8 cellular contexts compared by ENCODE assay signal in the genomic region with DNA sequence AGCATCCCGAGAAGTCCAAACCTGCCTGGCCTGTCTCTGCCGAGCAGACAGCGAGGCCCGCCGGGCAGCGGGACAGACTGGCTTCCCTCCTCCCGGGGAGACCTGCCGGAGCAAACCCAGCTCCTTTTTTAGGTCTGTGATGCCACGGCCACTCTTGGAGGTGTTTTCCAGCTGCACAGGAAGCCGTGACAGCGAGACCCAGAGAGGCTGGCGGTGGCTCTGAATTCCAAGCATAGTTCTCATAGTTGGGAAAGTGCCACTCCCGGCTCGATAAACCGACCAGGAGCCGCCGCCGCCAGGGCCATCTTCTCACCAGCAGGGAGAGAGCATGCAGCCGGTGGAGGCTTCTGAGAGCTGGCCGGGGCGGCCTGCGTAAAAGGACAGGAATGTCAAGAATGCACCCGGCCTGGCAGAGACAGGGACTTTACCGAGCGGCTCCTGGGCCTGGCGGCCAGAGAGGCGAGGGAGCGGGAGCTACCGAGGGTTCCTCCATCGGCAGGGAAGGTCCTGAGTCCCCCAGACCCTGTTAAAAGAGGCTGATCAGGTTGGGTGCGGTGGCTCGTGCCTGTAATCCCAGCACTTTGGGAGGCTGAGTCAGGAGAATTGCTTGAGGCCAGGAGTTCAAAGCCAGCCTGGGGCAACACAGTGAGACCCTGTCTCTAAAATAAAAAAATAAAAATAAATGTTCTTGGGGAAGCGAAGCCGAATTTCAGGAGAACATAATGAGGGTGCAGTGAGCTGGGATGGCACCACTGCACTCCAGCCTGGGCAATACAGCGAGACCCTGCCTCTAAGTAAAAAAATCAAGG.
DNase-seq lines count a peak whose midpoint lies in the region; ATAC-seq and TF ChIP-seq lines count a peak whose summit lies in the region.

No MANE protein-coding gene starts in this region.

- H2AFZ ChIP-seq in MM.1S (ENCODE audit: low read length) = no peak overlapping the region

- H3K36me3 ChIP-seq in MM.1S (replicated peaks; ENCODE audit: insufficient read depth, low read length) = no peaks in the 10 kb centered on the region

- peaks cover 3% of the 10 kb centered on the region; the same call in 1 of the 2 replicates for H3K27me3 Mint-ChIP-seq in WTC11 (ENCODE audit: low read depth)

- H3K4me1 Mint-ChIP-seq in WTC11 = peaks cover 32% of the 10 kb centered on the region

- POLR2A ChIA-PET in WTC11 (lab: Charles Lee) = interaction anchor here (0.6 to 4.6 kb wide), 14 partner anchors 15 to 243 kb away, joined by 3 to 83 read pairs (median 4); partner anchors contain the start of genes GADD45B and TIMM13

- H3K27ac ChIP-seq in MM.1S (ENCODE audit: low read length) = no peak overlapping the region

- H3K9ac ChIP-seq in MM.1S (ENCODE audit: low read length) = no peak overlapping the region

- no peak overlapping the region for H3K4me2 ChIP-seq in MM.1S (ENCODE audit: low read depth, low read length)

- H3K4me3 Mint-ChIP-seq in WTC11 = peak overlapping the region; percentile 16

- in situ Hi-C loops in G401 (cut with HindIII; ENCODE audit: low sequenced_read_pairs) = no loop called here

- H3K9me3 Mint-ChIP-seq in WTC11 = no peaks in the 10 kb centered on the region

- H3K79me2 ChIP-seq in MM.1S (ENCODE audit: low read length) = no peaks in the 10 kb centered on the region

- no peaks in the 10 kb centered on the region for H3K27me3 ChIP-seq in MM.1S (replicated peaks; ENCODE audit: insufficient read depth, low read length)

- intact Hi-C loops in left cardiac atrium (cut with DNase I) = loop anchor here (5.0 kb wide), 3 partner anchors 36 to 64 kb away; partner anchors contain the start of gene GADD45B (in 1 of the 2)

- TF ChIP-seq CTCF in WTC11 (IDR thresholded peaks at IDR 0.05) = no peak
- no peak for TF ChIP-seq CTCF in MM.1S (IDR thresholded peaks at IDR 0.05; ENCODE audit: low read length)

- H4K20me1 ChIP-seq in MM.1S (ENCODE audit: insufficient read depth, low read length) = no peaks in the 10 kb centered on the region

- peak overlapping the region; percentile 93 for H3K27ac Mint-ChIP-seq in WTC11

- H3K9me2 ChIP-seq in MM.1S (replicated peaks; ENCODE audit: insufficient read depth, low read length) = no peaks in the 10 kb centered on the region

- peak; percentile 68 for DNase-seq in G401 (ENCODE audit: low spot score)
- peak; percentile 97 for DNase-seq in WTC11 (ENCODE audit: low spot score)
- peak; percentile 95 for DNase-seq in left cardiac atrium
- peak; percentile 92 for DNase-seq in renal cortical epithelial cell (ENCODE audit: low read depth)
- DNase-seq in OCI-M2 (lab: John Stamatoyannopoulos, UW; ENCODE audit: unreplicated experiment) = no peak
- no peak for DNase-seq in MM.1S
- DNase-seq in NOMO-1 treated with dmso at 0.1 percent for 144 hours (lab: John Stamatoyannopoulos, UW; ENCODE audit: unreplicated experiment) = no peak

- CTCF ChIA-PET in WTC11 (lab: Charles Lee) = interaction anchor here (0.5 to 5.8 kb wide), 16 partner anchors 10 to 96 kb away, joined by 3 to 58 read pairs (median 4); partner anchors contain the start of gene GADD45B

- no peak overlapping the region for H3K4me3 ChIP-seq in MM.1S (ENCODE audit: low read length)

- H3F3A ChIP-seq in MM.1S (ENCODE audit: insufficient read depth, low read length) = no peaks in the 10 kb centered on the region

- no peaks in the 10 kb centered on the region for H3K9me3 ChIP-seq in MM.1S (replicated peaks; ENCODE audit: insufficient read depth, low read length)

- H3K36me3 Mint-ChIP-seq in WTC11 = no peaks in the 10 kb centered on the region; the same call in 1 of the 2 replicates

- ATAC-seq in WTC11 (peak; percentile 90), left cardiac atrium (peak; percentile 81 to 82), HG02970 (IDR thresholded peaks at IDR 0.05; ENCODE audit: low FRiP score, unreplicated experiment) (no peak)

- H3K4me1 ChIP-seq in MM.1S (ENCODE audit: low read length) = no peaks in the 10 kb centered on the region

TF ChIP-seq in WTC11, 78 proteins besides CTCF, POLR2A, EP300 and RAD21 (continues in another document):
- TF ChIP-seq, protein P1, sequence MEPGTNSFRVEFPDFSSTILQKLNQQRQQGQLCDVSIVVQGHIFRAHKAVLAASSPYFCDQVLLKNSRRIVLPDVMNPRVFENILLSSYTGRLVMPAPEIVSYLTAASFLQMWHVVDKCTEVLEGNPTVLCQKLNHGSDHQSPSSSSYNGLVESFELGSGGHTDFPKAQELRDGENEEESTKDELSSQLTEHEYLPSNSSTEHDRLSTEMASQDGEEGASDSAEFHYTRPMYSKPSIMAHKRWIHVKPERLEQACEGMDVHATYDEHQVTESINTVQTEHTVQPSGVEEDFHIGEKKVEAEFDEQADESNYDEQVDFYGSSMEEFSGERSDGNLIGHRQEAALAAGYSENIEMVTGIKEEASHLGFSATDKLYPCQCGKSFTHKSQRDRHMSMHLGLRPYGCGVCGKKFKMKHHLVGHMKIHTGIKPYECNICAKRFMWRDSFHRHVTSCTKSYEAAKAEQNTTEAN (CRISPR knock-in tag; IDR thresholded peaks at IDR 0.05) = no peak
- TF ChIP-seq, protein P2, sequence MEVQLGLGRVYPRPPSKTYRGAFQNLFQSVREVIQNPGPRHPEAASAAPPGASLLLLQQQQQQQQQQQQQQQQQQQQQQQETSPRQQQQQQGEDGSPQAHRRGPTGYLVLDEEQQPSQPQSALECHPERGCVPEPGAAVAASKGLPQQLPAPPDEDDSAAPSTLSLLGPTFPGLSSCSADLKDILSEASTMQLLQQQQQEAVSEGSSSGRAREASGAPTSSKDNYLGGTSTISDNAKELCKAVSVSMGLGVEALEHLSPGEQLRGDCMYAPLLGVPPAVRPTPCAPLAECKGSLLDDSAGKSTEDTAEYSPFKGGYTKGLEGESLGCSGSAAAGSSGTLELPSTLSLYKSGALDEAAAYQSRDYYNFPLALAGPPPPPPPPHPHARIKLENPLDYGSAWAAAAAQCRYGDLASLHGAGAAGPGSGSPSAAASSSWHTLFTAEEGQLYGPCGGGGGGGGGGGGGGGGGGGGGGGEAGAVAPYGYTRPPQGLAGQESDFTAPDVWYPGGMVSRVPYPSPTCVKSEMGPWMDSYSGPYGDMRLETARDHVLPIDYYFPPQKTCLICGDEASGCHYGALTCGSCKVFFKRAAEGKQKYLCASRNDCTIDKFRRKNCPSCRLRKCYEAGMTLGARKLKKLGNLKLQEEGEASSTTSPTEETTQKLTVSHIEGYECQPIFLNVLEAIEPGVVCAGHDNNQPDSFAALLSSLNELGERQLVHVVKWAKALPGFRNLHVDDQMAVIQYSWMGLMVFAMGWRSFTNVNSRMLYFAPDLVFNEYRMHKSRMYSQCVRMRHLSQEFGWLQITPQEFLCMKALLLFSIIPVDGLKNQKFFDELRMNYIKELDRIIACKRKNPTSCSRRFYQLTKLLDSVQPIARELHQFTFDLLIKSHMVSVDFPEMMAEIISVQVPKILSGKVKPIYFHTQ (CRISPR knock-in tag; IDR thresholded peaks at IDR 0.05) = peak; percentile 76; the same call in 1 of the 2 replicates
- TF ChIP-seq SMAD3 (CRISPR knock-in tag; IDR thresholded peaks at IDR 0.05; ENCODE audit: borderline replicate concordance) = no peak; the same call in 1 of the 2 replicates
- TF ChIP-seq, protein P3, sequence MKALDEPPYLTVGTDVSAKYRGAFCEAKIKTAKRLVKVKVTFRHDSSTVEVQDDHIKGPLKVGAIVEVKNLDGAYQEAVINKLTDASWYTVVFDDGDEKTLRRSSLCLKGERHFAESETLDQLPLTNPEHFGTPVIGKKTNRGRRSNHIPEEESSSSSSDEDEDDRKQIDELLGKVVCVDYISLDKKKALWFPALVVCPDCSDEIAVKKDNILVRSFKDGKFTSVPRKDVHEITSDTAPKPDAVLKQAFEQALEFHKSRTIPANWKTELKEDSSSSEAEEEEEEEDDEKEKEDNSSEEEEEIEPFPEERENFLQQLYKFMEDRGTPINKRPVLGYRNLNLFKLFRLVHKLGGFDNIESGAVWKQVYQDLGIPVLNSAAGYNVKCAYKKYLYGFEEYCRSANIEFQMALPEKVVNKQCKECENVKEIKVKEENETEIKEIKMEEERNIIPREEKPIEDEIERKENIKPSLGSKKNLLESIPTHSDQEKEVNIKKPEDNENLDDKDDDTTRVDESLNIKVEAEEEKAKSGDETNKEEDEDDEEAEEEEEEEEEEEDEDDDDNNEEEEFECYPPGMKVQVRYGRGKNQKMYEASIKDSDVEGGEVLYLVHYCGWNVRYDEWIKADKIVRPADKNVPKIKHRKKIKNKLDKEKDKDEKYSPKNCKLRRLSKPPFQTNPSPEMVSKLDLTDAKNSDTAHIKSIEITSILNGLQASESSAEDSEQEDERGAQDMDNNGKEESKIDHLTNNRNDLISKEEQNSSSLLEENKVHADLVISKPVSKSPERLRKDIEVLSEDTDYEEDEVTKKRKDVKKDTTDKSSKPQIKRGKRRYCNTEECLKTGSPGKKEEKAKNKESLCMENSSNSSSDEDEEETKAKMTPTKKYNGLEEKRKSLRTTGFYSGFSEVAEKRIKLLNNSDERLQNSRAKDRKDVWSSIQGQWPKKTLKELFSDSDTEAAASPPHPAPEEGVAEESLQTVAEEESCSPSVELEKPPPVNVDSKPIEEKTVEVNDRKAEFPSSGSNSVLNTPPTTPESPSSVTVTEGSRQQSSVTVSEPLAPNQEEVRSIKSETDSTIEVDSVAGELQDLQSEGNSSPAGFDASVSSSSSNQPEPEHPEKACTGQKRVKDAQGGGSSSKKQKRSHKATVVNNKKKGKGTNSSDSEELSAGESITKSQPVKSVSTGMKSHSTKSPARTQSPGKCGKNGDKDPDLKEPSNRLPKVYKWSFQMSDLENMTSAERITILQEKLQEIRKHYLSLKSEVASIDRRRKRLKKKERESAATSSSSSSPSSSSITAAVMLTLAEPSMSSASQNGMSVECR (CRISPR knock-in tag; IDR thresholded peaks at IDR 0.05; ENCODE audit: borderline replicate concordance) = 0 out of 2 replicates have a peak, but pooled peaks have one; percentile 22
- TF ChIP-seq GRHL2 (CRISPR knock-in tag; IDR thresholded peaks at IDR 0.05; ENCODE audit: insufficient replicate concordance, severe bottlenecking) = no peak
- TF ChIP-seq NR1H2 (CRISPR knock-in tag; IDR thresholded peaks at IDR 0.05) = no peak
- 0 out of 2 replicates have a peak, but pooled peaks have one; percentile 28 for TF ChIP-seq CBFB (CRISPR knock-in tag; IDR thresholded peaks at IDR 0.05; ENCODE audit: low read depth)
- TF ChIP-seq EMX1 (CRISPR knock-in tag; IDR thresholded peaks at IDR 0.05) = 0 out of 2 replicates have a peak, but pooled peaks have one; percentile 60
- TF ChIP-seq, protein P4, sequence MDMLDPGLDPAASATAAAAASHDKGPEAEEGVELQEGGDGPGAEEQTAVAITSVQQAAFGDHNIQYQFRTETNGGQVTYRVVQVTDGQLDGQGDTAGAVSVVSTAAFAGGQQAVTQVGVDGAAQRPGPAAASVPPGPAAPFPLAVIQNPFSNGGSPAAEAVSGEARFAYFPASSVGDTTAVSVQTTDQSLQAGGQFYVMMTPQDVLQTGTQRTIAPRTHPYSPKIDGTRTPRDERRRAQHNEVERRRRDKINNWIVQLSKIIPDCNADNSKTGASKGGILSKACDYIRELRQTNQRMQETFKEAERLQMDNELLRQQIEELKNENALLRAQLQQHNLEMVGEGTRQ (CRISPR knock-in tag; IDR thresholded peaks at IDR 0.05) = 0 out of 2 replicates have a peak, but pooled peaks have one; percentile 2

Comparison
In these comparisons a context has a peak if more than half of its experiments do, and no peak if none do; other contexts are left out.
1. DNase-seq: peak in G401 (single experiment), WTC11 (single experiment), left cardiac atrium (single experiment) and renal cortical epithelial cell (single experiment); none in OCI-M2 (single experiment), MM.1S (single experiment) and NOMO-1 treated with dmso at 0.1 percent for 144 hours (single experiment).